In the genomic region with DNA sequence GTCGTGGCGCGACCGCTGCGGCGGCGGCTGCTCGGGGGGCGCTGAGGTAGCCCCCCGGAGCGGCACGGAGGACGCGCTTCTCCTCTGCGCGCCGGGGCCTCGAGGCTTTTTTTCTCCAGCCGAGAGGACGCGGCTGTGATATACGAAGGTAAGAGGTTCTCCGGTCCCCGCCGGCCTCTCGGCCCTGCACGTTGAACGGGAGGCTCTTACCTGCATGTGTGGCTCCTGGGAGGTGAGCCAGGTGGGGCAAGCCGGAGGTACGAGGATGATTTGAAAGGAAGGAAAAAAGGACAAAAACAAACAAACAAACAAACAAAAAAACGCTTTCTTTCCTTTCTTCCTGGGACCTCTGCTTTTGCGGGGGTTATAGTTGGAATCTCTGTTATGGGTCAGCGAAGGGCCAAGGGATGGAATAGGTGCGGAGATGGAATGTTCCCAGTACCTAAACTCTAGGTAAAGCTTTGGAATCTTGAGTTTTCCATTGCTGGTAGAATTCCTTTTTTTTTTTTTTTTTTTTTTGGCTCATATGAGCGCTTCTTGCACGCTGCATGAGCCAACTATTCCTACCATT, we compare ENCODE assay signal across 8 cellular contexts. TPM values are rescaled to one million over a fixed set of nuclear protein-coding genes. Genes with fewer than 3 reads are reported as not detected.
DNase-seq lines count a peak whose midpoint lies in the region; ATAC-seq and TF ChIP-seq lines count a peak whose summit lies in the region.

No MANE protein-coding gene starts in this region.

- H3K4me3 ChIP-seq in DND-41 (ENCODE audit: low read depth in 1 of 2, low read length in 2 of 2) (peak overlapping the region; percentile 96 to 97), KMS-11 (IDR thresholded peaks at IDR 0.05; ENCODE audit: insufficient read depth, low read depth, low read length) (no peak overlapping the region), iPS-15b (ENCODE audit: low read depth, low read length) (peak overlapping the region; percentile 91), spleen (peak overlapping the region; percentile 77 to 91 (median 80))

- H3K9me3 ChIP-seq in DND-41 (ENCODE audit: insufficient read depth, low read length, severe bottlenecking) (no peaks in the 10 kb centered on the region), iPS-15b (ENCODE audit: control insufficient read depth, insufficient read depth, low read length) (no peaks in the 10 kb centered on the region), spleen (no peaks in the 10 kb centered on the region)

- H4K20me1 ChIP-seq in DND-41 (ENCODE audit: insufficient read depth, low read length), result no peaks in the 10 kb centered on the region; the same call in 1 of the 2 replicates
- H4K20me1 ChIP-seq in KMS-11 (ENCODE audit: insufficient read depth), result no peaks in the 10 kb centered on the region; the same call in 1 of the 2 replicates

- peak overlapping the region; percentile 92 for H3K9ac ChIP-seq in DND-41 (ENCODE audit: low read depth, low read length)
- H3K9ac ChIP-seq in KMS-11, result peak overlapping the region; percentile 86
- peak overlapping the region; percentile 89 for H3K9ac ChIP-seq in iPS-15b (ENCODE audit: low read depth, low read length)

- H2AFZ ChIP-seq in DND-41 (ENCODE audit: low read depth, low read length), result peak overlapping the region; percentile 88
- H2AFZ ChIP-seq in KMS-11 (ENCODE audit: low read depth), result no peak overlapping the region; the same call in 1 of the 2 replicates

- H3K27me3 ChIP-seq in DND-41 (ENCODE audit: insufficient read depth, low read length, poor library complexity) (no peaks in the 10 kb centered on the region), KMS-11 (ENCODE audit: insufficient read depth, low read depth) (no peaks in the 10 kb centered on the region), iPS-15b (ENCODE audit: control insufficient read depth, insufficient read depth, low read length) (no peaks in the 10 kb centered on the region), spleen (replicated peaks in 1 of 7) (no peaks in the 10 kb centered on the region)

- H3K27ac Mint-ChIP-seq in activated naive CD4-positive, alpha-beta T cell treated with anti-CD3 and anti-CD28 coated beads, Interleukin-2, amount 50 U/mL, for 72 hours, result peak overlapping the region; percentile 89 to 90

- WGBS in spleen, 5 donors, result 1 to 2% (median 1%) methylated on average over 26 to 36 of the region's 36 CpGs

- peaks cover 53% of the 10 kb centered on the region for H3K79me2 ChIP-seq in DND-41 (ENCODE audit: insufficient read depth, low read length)
- peaks cover 52% of the 10 kb centered on the region for H3K79me2 ChIP-seq in KMS-11 (ENCODE audit: insufficient read depth, low read depth)

- H3K27ac ChIP-seq in DND-41 (ENCODE audit: low read length), result peak overlapping the region; percentile 93
- peak overlapping the region; percentile 87 for H3K27ac ChIP-seq in KMS-11
- H3K27ac ChIP-seq in spleen, result peak overlapping the region; percentile 85 to 98 (median 94)

- intact Hi-C loops in spleen (cut with DNase I; ENCODE audit: low total_unique reads), result no loop called here

- TF ChIP-seq CTCF in DND-41 (IDR thresholded peaks at IDR 0.05; ENCODE audit: borderline replicate concordance, extremely low read depth, low read length, poor library complexity, severe bottlenecking) (no peak), KMS-11 (conservative IDR thresholded peaks at IDR 0.05; ENCODE audit: low read depth, low read length) (no peak), spleen (IDR thresholded peaks at IDR 0.05 in 8 of 11, conservative IDR thresholded peaks at IDR 0.05 in 3 of 11) (no peak)

- H3K36me3 Mint-ChIP-seq in activated naive CD4-positive, alpha-beta T cell treated with anti-CD3 and anti-CD28 coated beads, Interleukin-2, amount 50 U/mL, for 72 hours, result peaks cover 6 to 10% of the 10 kb centered on the region in 2 donors

- H3K4me1 ChIP-seq in DND-41 (ENCODE audit: insufficient read depth, low read length), result peaks cover 55% of the 10 kb centered on the region
- peaks cover 22% of the 10 kb centered on the region for H3K4me1 ChIP-seq in KMS-11 (ENCODE audit: low read depth, poor library complexity, severe bottlenecking)
- peaks cover 10% of the 10 kb centered on the region for H3K4me1 ChIP-seq in iPS-15b (ENCODE audit: control insufficient read depth, insufficient read depth, low read length)
- H3K4me1 ChIP-seq in spleen, result peaks cover 6 to 60% (median 33%) of the 10 kb centered on the region in 6 donors

- DNase-seq in DND-41, result no peak
- peak in 1 of 2 donors; percentile 45 for DNase-seq in activated naive CD4-positive, alpha-beta T cell treated with anti-CD3 and anti-CD28 coated beads, Interleukin-2, amount 50 U/mL, for 72 hours (ENCODE audit: low spot score in 2 of 2)
- no peak for DNase-seq in spleen
- no peak for DNase-seq in HCEC 1CT
- no peak for DNase-seq in HPDE6-E6E7 (ENCODE audit: extremely low spot score)

- H3K4me2 ChIP-seq in DND-41 (ENCODE audit: insufficient read depth, low read length) (peak overlapping the region; percentile 72), KMS-11 (peak overlapping the region; percentile 81; the same call in 1 of the 2 replicates)

- ATAC-seq in DND-41 (ENCODE audit: insufficient read depth, low read depth) (no peak), GM21515 (IDR thresholded peaks at IDR 0.05; ENCODE audit: unreplicated experiment) (peak; percentile 24)
- ATAC-seq in activated naive CD4-positive, alpha-beta T cell treated with anti-CD3 and anti-CD28 coated beads, Interleukin-2, amount 50 U/mL, for 72 hours, result peak; percentile 0 to 10

- no peaks in the 10 kb centered on the region; the same call in 1 of the 2 replicates for H3K36me3 ChIP-seq in DND-41 (ENCODE audit: insufficient read depth, low read length)
- no peaks in the 10 kb centered on the region for H3K36me3 ChIP-seq in KMS-11 (ENCODE audit: insufficient read depth)
- no peaks in the 10 kb centered on the region for H3K36me3 ChIP-seq in iPS-15b (ENCODE audit: control insufficient read depth, insufficient read depth, low read length)
- H3K36me3 ChIP-seq in spleen, result no peaks in the 10 kb centered on the region

- H3K9me3 Mint-ChIP-seq in activated naive CD4-positive, alpha-beta T cell treated with anti-CD3 and anti-CD28 coated beads, Interleukin-2, amount 50 U/mL, for 72 hours, result no peaks in the 10 kb centered on the region

- TF ChIP-seq POLR2A in spleen (IDR thresholded peaks at IDR 0.05), result no peak

RNA-seq across cellular contexts. Expression of gene PTPN4, which starts 0.6 kb away (rescaled TPM):
- 10 to 100 TPM; 27.3 to 32.9 TPM for total RNA-seq in activated naive CD4-positive, alpha-beta T cell treated with anti-CD3 and anti-CD28 coated beads, Interleukin-2, amount 50 U/mL, for 72 hours
- total RNA-seq in spleen, result 10 to 100 TPM; 32.4 to 50.9 (median 41.5) TPM
- polyA plus RNA-seq in spleen, result 1 to 10 TPM; 2.4 to 5.6 (median 5.2) TPM
